16 cellular contexts compared by ENCODE assay signal in the genomic region with DNA sequence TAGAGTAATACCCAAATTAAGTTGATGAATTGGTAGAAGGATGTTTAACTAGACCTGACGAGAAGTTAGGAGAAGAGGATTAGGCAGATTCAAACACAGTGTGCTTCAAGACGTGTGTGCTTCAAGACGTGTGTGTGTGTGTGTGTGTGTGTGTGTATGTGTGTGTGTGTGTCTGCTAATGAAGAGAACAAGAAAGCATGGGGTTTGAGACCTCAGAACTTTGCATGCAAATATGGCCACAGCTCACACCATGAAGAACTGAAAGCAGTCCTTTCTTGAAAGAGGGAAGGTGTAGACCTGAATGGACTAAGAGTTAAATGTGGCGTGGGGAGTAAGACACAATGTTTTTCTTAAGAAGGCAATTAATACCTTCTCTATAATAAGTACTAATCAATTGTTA. TPM values are rescaled to one million over a fixed set of nuclear protein-coding genes. Genes with fewer than 3 reads are reported as not detected.
DNase-seq lines count a peak whose midpoint lies in the region; ATAC-seq and TF ChIP-seq lines count a peak whose summit lies in the region.
"Had no signal": no experiment of that assay in that cellular context is flagged by ENCODE, and none has a peak within 500 bp of the region (broad histone marks: within the 10 kb centered on the region; RNA-seq: fewer than 3 reads in every experiment).

No MANE protein-coding gene starts in this region.

- no peak overlapping the region for H3K4me3 ChIP-seq in A673 (ENCODE audit: low read depth, low read length, poor library complexity, severe bottlenecking)
- H3K4me3 ChIP-seq: adrenal gland, gastroesophageal sphincter had no signal

- no peaks in the 10 kb centered on the region for H3K36me3 Mint-ChIP-seq in naive B cell
- H3K36me3 Mint-ChIP-seq: CD8-positive, alpha-beta memory T cell had no signal

- peak overlapping the region in 1 of 6 donors; percentile 54 for H3K27ac Mint-ChIP-seq in naive B cell
- H3K27ac Mint-ChIP-seq: CD8-positive, alpha-beta memory T cell had no signal

- CTCF ChIA-PET in A673 (lab: Charles Lee) = no interaction called here

- no peaks in the 10 kb centered on the region for H3K9me3 ChIP-seq in A673 (ENCODE audit: low read depth, low read length, poor library complexity, severe bottlenecking)
- H3K9me3 ChIP-seq: adrenal gland, gastroesophageal sphincter had no signal

- no peaks in the 10 kb centered on the region for H3K4me1 ChIP-seq in A673 (ENCODE audit: insufficient read depth, low read length, poor library complexity, severe bottlenecking)
- H3K4me1 ChIP-seq: adrenal gland, gastroesophageal sphincter had no signal

- H3K27me3 Mint-ChIP-seq in naive B cell = peaks cover 0 to 8% (median 0%) of the 10 kb centered on the region in 3 donors

- peak; percentile 73 for ATAC-seq in GM18909 (IDR thresholded peaks at IDR 0.05; ENCODE audit: poor library complexity, unreplicated experiment)
- peak; percentile 81 for ATAC-seq in GM21723 (IDR thresholded peaks at IDR 0.05; ENCODE audit: unreplicated experiment)
- ATAC-seq in HG03103 (IDR thresholded peaks at IDR 0.05; ENCODE audit: low read depth, unreplicated experiment) = peak; percentile 65
- ATAC-seq in naive B cell (ENCODE audit: low read depth in 2 of 2) = peak; percentile 60 to 82
- ATAC-seq: gastroesophageal sphincter had no signal

- POLR2A ChIA-PET in A673 (lab: Charles Lee; ENCODE audit: low non-redundant PET) = no interaction called here

- peaks cover 0 to 3% (median 0%) of the 10 kb centered on the region in 7 donors for H3K9me3 Mint-ChIP-seq in naive B cell
- H3K9me3 Mint-ChIP-seq: neural crest cell had no signal

- intact Hi-C loops in A673 (cut with micrococcal nuclease; ENCODE audit: unreplicated experiment) = no loop called here

- no peaks in the 10 kb centered on the region for H3K27me3 ChIP-seq in A673 (replicated peaks; ENCODE audit: insufficient read depth, low read depth, low read length, poor library complexity)
- H3K27me3 ChIP-seq: adrenal gland, gastroesophageal sphincter had no signal

- peak overlapping the region in 2 of 8 donors; percentile 24 to 29 for H3K4me3 Mint-ChIP-seq in naive B cell
- H3K4me3 Mint-ChIP-seq: CD8-positive, alpha-beta memory T cell; neural crest cell had no signal

- no peak for TF ChIP-seq CTCF in A673 (conservative IDR thresholded peaks at IDR 0.05; ENCODE audit: low read depth, low read length)

- BruUV-seq in A673 (replicated peaks; lab: Mats Ljungman, UMichigan) = no TSS peak

- H3K36me3 ChIP-seq in A673 (ENCODE audit: insufficient read depth, low read length, poor library complexity, severe bottlenecking) = no peaks in the 10 kb centered on the region
- H3K36me3 ChIP-seq: adrenal gland, gastroesophageal sphincter had no signal

- H3K4me1 Mint-ChIP-seq in naive B cell = peaks cover 29 to 49% (median 39%) of the 10 kb centered on the region in 3 donors
- H3K4me1 Mint-ChIP-seq: CD8-positive, alpha-beta memory T cell; neural crest cell had no signal

- DNase-seq in naive B cell (no peak), NCI-H526 treated with DMSO at 0.1 percent for 48 hours (lab: John Stamatoyannopoulos, UW) (no peak), A673 (ENCODE audit: low spot score) (no peak), HuH-7 (ENCODE audit: low spot score) (no peak)
- DNase-seq in stimulated activated naive CD4-positive, alpha-beta T cell treated with Interleukin-2 at 50 U/mL for 16 hours (lab: John Stamatoyannopoulos, UW) = no peak
- DNase-seq: activated CD8-positive, alpha-beta memory T cell treated with anti-CD3 and anti-CD28 coated beads, Interleukin-2, amount 50 U/mL, for 48 hours; adrenal gland; CD8-positive, alpha-beta memory T cell; NCI-H226; stimulated activated CD4-positive, alpha-beta T cell treated with anti-CD3 and anti-CD28 coated beads, Interleukin-12 subunit alpha, Interleukin-12 subunit beta, amount 100 ng/mL, for 4 hours; stimulated activated CD8-positive, alpha-beta memory T cell treated with anti-CD3 and anti-CD28 coated beads, Interleukin-4, amount 100 ng/mL, for 48 hours had no signal

- H3K27ac ChIP-seq in A673 (ENCODE audit: low read depth, low read length, poor library complexity, severe bottlenecking) = no peak overlapping the region
- H3K27ac ChIP-seq: adrenal gland, gastroesophageal sphincter had no signal

RNA-seq across cellular contexts. Expression of gene SSPN, which starts 32.5 kb away (rescaled TPM):
- polyA plus RNA-seq in naive B cell (ENCODE audit: low read depth in 6 of 6) = 1 to 10 TPM; 1.0 to 6.7 (median 5.0) TPM
- 9.8 and 10.3 TPM in 2 replicates for total RNA-seq in A673 (2021)
- total RNA-seq: CD8-positive, alpha-beta memory T cell had no signal
- polyA plus RNA-seq: CD8-positive, alpha-beta memory T cell had no signal

RNA-seq across cellular contexts. Expression of gene BHLHE41, which starts 38.1 kb away (rescaled TPM):
- 1 to 10 TPM in 4 of 6 donors, under 1 TPM in 1, not detected in 1; 0.56 to 5.7 (median 2.3) TPM for polyA plus RNA-seq in naive B cell (ENCODE audit: low read depth in 6 of 6)
- total RNA-seq in A673 (2021) = 4.3 and 4.8 TPM in 2 replicates
- total RNA-seq: CD8-positive, alpha-beta memory T cell had no signal
- polyA plus RNA-seq: CD8-positive, alpha-beta memory T cell had no signal
